18 cellular contexts compared by ENCODE assay signal in genomic region chr19:19256072-19256969, GRCh38. TPM values are rescaled to one million over a fixed set of nuclear protein-coding genes. Genes with fewer than 3 reads are reported as not detected.
DNase-seq lines count a peak whose midpoint lies in the region; ATAC-seq lines count a peak whose summit lies in the region.
"Had no signal": no experiment of that assay in that cellular context is flagged by ENCODE, and none has a peak within 500 bp of the region (broad histone marks: within the 10 kb centered on the region; RNA-seq: fewer than 3 reads in every experiment).

No MANE protein-coding gene starts in this region.

- H2BK5ac ChIP-seq in mesendoderm (ENCODE audit: low read length) = no peak overlapping the region

- no peak overlapping the region for H3K23ac ChIP-seq in mesendoderm (ENCODE audit: low read length)

- no peak for ATAC-seq in HG02642 (IDR thresholded peaks at IDR 0.05; ENCODE audit: poor library complexity, unreplicated experiment)
- ATAC-seq: HCT116 had no signal

- no peak overlapping the region for H3K27ac ChIP-seq in mesendoderm (ENCODE audit: low read depth, low read length)
- H3K27ac ChIP-seq: cardiac muscle cell, vagina had no signal

- H3K27me3 Mint-ChIP-seq in activated T-helper 2 cell treated with anti-CD3 and anti-CD28 coated beads, Interferon-gamma antibody, Interleukin-2, Interleukin-4, amounts not matched to agents 10 μg/mL and 5 μg/mL and 100 μg/mL, durations not matched to agents 14 hours and 24 hours and 36 hours (ENCODE audit: low read depth) = peaks cover 31% of the 10 kb centered on the region

- H3K9me3 Mint-ChIP-seq in activated T-helper 2 cell treated with anti-CD3 and anti-CD28 coated beads, Interferon-gamma antibody, Interleukin-2, Interleukin-4, amounts not matched to agents 10 μg/mL and 5 μg/mL and 100 μg/mL, durations not matched to agents 14 hours and 24 hours and 36 hours = no peaks in the 10 kb centered on the region
- H3K9me3 Mint-ChIP-seq: activated CD4-positive, alpha-beta T cell treated with anti-CD3 and anti-CD28 coated beads, Interleukin-2, amount 10 ng/mL, durations not matched to agents 7 days and 5 days had no signal

- H3K79me1 ChIP-seq in mesendoderm (ENCODE audit: low read length) = no peaks in the 10 kb centered on the region

- no peaks in the 10 kb centered on the region for H3K36me3 Mint-ChIP-seq in activated T-helper 2 cell treated with anti-CD3 and anti-CD28 coated beads, Interferon-gamma antibody, Interleukin-2, Interleukin-4, amounts not matched to agents 10 μg/mL and 5 μg/mL and 100 μg/mL, durations not matched to agents 14 hours and 24 hours and 36 hours (ENCODE audit: low read depth)

- no peak overlapping the region for H3K4me2 ChIP-seq in mesendoderm (ENCODE audit: low read length)

- WGBS in mesendoderm (ENCODE audit: extremely low coverage, insufficient coverage, low lambda C conversion rate) = no CpG with 5 or more reads among the region's 17 CpGs

- no peak overlapping the region for H3K4me3 ChIP-seq in mesendoderm (ENCODE audit: low read length)
- H3K4me3 ChIP-seq: cardiac muscle cell, vagina had no signal

- H4K5ac ChIP-seq in mesendoderm (ENCODE audit: low read length) = no peak overlapping the region

- no peaks in the 10 kb centered on the region for H3K4me1 Mint-ChIP-seq in activated T-helper 2 cell treated with anti-CD3 and anti-CD28 coated beads, Interferon-gamma antibody, Interleukin-2, Interleukin-4, amounts not matched to agents 10 μg/mL and 5 μg/mL and 100 μg/mL, durations not matched to agents 14 hours and 24 hours and 36 hours (ENCODE audit: low read depth)
- H3K4me1 Mint-ChIP-seq: activated CD4-positive, alpha-beta T cell treated with anti-CD3 and anti-CD28 coated beads, Interleukin-2, amount 10 ng/mL, durations not matched to agents 7 days and 5 days had no signal

- no peak overlapping the region for H4K8ac ChIP-seq in mesendoderm (ENCODE audit: low read depth, low read length)

- no peak overlapping the region for H2BK120ac ChIP-seq in mesendoderm (ENCODE audit: low read depth, low read length)

- no peaks in the 10 kb centered on the region for H3K36me3 ChIP-seq in mesendoderm (ENCODE audit: control insufficient read depth, insufficient read depth, low read length)
- H3K36me3 ChIP-seq: cardiac muscle cell, vagina had no signal

- no peaks in the 10 kb centered on the region for H3K4me1 ChIP-seq in mesendoderm (ENCODE audit: control insufficient read depth, low read depth, low read length)

- no peak overlapping the region for H3K56ac ChIP-seq in mesendoderm (ENCODE audit: low read length)

- H3K9ac ChIP-seq in mesendoderm (ENCODE audit: low read length) = no peak overlapping the region

- H3K4ac ChIP-seq in mesendoderm (ENCODE audit: low read depth, low read length) = no peak overlapping the region

- no peak overlapping the region for H2AK5ac ChIP-seq in mesendoderm (ENCODE audit: low read length)

- no peak overlapping the region for H2BK15ac ChIP-seq in mesendoderm (replicated peaks; ENCODE audit: low read depth)

- no peak overlapping the region for H3K27ac Mint-ChIP-seq in activated T-helper 2 cell treated with anti-CD3 and anti-CD28 coated beads, Interferon-gamma antibody, Interleukin-2, Interleukin-4, amounts not matched to agents 10 μg/mL and 5 μg/mL and 100 μg/mL, durations not matched to agents 14 hours and 24 hours and 36 hours
- H3K27ac Mint-ChIP-seq: activated CD4-positive, alpha-beta T cell treated with anti-CD3 and anti-CD28 coated beads, Interleukin-2, amount 10 ng/mL, durations not matched to agents 7 days and 5 days had no signal

- no peaks in the 10 kb centered on the region for H3K27me3 ChIP-seq in mesendoderm (ENCODE audit: insufficient read depth, low read length, poor library complexity)
- H3K27me3 ChIP-seq: vagina had no signal

- no peak overlapping the region for H3K4me3 Mint-ChIP-seq in activated T-helper 2 cell treated with anti-CD3 and anti-CD28 coated beads, Interferon-gamma antibody, Interleukin-2, Interleukin-4, amounts not matched to agents 10 μg/mL and 5 μg/mL and 100 μg/mL, durations not matched to agents 14 hours and 24 hours and 36 hours (ENCODE audit: low read depth)
- H3K4me3 Mint-ChIP-seq: activated CD4-positive, alpha-beta T cell treated with anti-CD3 and anti-CD28 coated beads, Interleukin-2, amount 10 ng/mL, durations not matched to agents 7 days and 5 days had no signal

- H3K79me2 ChIP-seq in mesendoderm (ENCODE audit: control insufficient read depth, insufficient read depth, low read length) = no peaks in the 10 kb centered on the region

- H3K18ac ChIP-seq in mesendoderm (ENCODE audit: low read length) = no peak overlapping the region

- DNase-seq in NCI-H1417 (lab: John Stamatoyannopoulos, UW) = peak in 2 of 3 experiments; percentile 25 to 76
- DNase-seq in NCI-H1417 treated with DMSO at 0.1 percent for 48 hours (lab: John Stamatoyannopoulos, UW) = no peak
- peak; percentile 84 for DNase-seq in MV-4-11 (lab: John Stamatoyannopoulos, UW)
- peak; percentile 37 for DNase-seq in SKM-1 (lab: John Stamatoyannopoulos, UW; ENCODE audit: unreplicated experiment)
- DNase-seq in mesendoderm = peak; percentile 73
- DNase-seq in AG08396 (ENCODE audit: low spot score) = no peak
- DNase-seq in activated T-helper 2 cell treated with anti-CD3 and anti-CD28 coated beads, Interferon-gamma antibody, Interleukin-2, Interleukin-4, amounts not matched to agents 10 μg/mL and 5 μg/mL and 100 μg/mL, durations not matched to agents 14 hours and 24 hours and 36 hours (ENCODE audit: low spot score) = no peak
- DNase-seq: activated CD4-positive, alpha-beta T cell treated with anti-CD3 and anti-CD28 coated beads, Interleukin-2, amount 10 ng/mL, durations not matched to agents 7 days and 5 days; activated effector memory CD4-positive, alpha-beta T cell treated with Interleukin-2 at 50 U/mL for 16 hours; KG1; NCI-H524 treated with DMSO at 0.1 percent for 48 hours had no signal

- intact Hi-C loops in activated T-helper 2 cell treated with anti-CD3 and anti-CD28 coated beads, Interferon-gamma antibody, Interleukin-2, Interleukin-4, amounts not matched to agents 10 μg/mL and 5 μg/mL and 100 μg/mL, durations not matched to agents 14 hours and 24 hours and 36 hours (cut with micrococcal nuclease) = no loop called here

RNA-seq across cellular contexts. Expression of gene TM6SF2, which starts 16.8 kb away (rescaled TPM):
- 1.0 TPM for polyA plus RNA-seq in mesendoderm (2013, experiment 1 of 2)
- polyA plus RNA-seq in mesendoderm (2013, experiment 2 of 2) = 1.1 TPM
- total RNA-seq in activated T-helper 2 cell treated with anti-CD3 and anti-CD28 coated beads, Interferon-gamma antibody, Interleukin-2, Interleukin-4, amounts not matched to agents 10 μg/mL and 5 μg/mL and 100 μg/mL, durations not matched to agents 14 hours and 24 hours and 36 hours = not detected in 2 replicates
- total RNA-seq: A673; activated CD4-positive, alpha-beta T cell treated with anti-CD3 and anti-CD28 coated beads, Interleukin-2, amount 10 ng/mL, durations not matched to agents 7 days and 5 days; endothelial cell of umbilical vein; lung microvascular endothelial cell; vagina had no signal

RNA-seq across cellular contexts. Expression of gene NCAN, which starts 44.6 kb away (rescaled TPM):
- 0.88 TPM for polyA plus RNA-seq in mesendoderm (2013, experiment 1 of 2)
- polyA plus RNA-seq in mesendoderm (2013, experiment 2 of 2) = 0.84 TPM
- 0.23 TPM in 1 of 2 replicates, not detected in the other for total RNA-seq in activated T-helper 2 cell treated with anti-CD3 and anti-CD28 coated beads, Interferon-gamma antibody, Interleukin-2, Interleukin-4, amounts not matched to agents 10 μg/mL and 5 μg/mL and 100 μg/mL, durations not matched to agents 14 hours and 24 hours and 36 hours
- total RNA-seq: A673; activated CD4-positive, alpha-beta T cell treated with anti-CD3 and anti-CD28 coated beads, Interleukin-2, amount 10 ng/mL, durations not matched to agents 7 days and 5 days; endothelial cell of umbilical vein; lung microvascular endothelial cell; vagina had no signal
- polyA plus RNA-seq: cardiac muscle cell, endothelial cell of umbilical vein had no signal

RNA-seq across cellular contexts. Expression of gene NR2C2AP, which starts 53.1 kb away (rescaled TPM):
- 11.3 TPM for polyA plus RNA-seq in mesendoderm (2013, experiment 1 of 2)
- polyA plus RNA-seq in mesendoderm (2013, experiment 2 of 2) = 11.9 TPM
- total RNA-seq in activated T-helper 2 cell treated with anti-CD3 and anti-CD28 coated beads, Interferon-gamma antibody, Interleukin-2, Interleukin-4, amounts not matched to agents 10 μg/mL and 5 μg/mL and 100 μg/mL, durations not matched to agents 14 hours and 24 hours and 36 hours = 32.5 and 37.0 TPM in 2 replicates

Comparison
In these comparisons a context has a peak if more than half of its experiments do, and no peak if none do; other contexts are left out.
1. DNase-seq: peak in NCI-H1417 (2 of 3), MV-4-11 (single experiment), SKM-1 (single experiment) and mesendoderm (single experiment); none in NCI-H1417 treated with DMSO at 0.1 percent for 48 hours (single experiment), AG08396 (single experiment) and activated T-helper 2 cell treated with anti-CD3 and anti-CD28 coated beads, Interferon-gamma antibody, Interleukin-2, Interleukin-4, amounts not matched to agents 10 μg/mL and 5 μg/mL and 100 μg/mL, durations not matched to agents 14 hours and 24 hours and 36 hours (single experiment).